In the genomic region with DNA sequence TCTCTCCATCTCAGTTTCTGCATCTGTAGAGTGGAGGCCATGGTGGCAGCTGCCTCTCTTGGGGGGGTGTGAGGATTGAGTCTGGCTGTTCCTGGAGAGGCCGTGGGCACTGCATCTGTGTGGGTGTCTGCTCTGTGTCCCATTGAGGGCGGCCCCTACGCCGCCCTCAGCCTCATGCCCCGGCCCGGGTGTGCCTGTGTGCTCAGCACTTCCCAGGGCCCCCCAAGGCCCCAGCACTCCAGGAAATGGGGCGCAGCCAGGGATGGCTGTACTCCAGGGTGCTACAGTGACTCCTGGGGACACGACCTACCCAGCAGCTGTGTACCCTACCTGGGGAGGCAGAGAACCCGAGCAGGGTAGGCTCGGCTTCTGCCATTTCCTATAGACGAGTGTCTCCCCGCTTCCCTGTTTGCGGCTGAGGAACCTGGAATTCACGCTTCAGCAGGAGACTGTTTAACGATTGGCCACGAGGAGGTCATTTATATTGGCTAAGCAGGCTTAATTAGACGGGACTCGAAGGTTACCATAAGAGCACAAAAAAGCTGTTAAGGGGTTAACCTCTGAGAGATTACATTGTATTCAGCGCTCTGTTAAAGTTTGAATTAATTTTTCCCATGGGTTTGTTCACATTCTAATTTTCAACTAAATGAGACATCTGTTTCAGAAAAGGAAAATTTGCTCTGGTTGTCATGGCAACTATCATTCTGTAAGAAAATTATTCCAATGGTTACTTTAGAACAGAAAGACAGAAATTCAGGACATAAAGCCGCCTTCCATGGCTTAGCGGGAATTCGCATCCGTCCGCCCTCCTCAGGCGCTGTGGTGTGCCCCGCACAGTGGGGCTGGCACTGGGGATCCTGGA, we compare ENCODE assay signal across 19 cellular contexts.
A peak's percentile ranks its signal among the peaks of the same experiment; 100 is the strongest.
DNase-seq lines count a peak whose midpoint lies in the region; ATAC-seq, FAIRE-seq and TF ChIP-seq lines count a peak whose summit lies in the region.
"Had no signal": no experiment of that assay in that cellular context is flagged by ENCODE, and none has a peak within 500 bp of the region (broad histone marks: within the 10 kb centered on the region; RNA-seq: fewer than 3 reads in every experiment).

No MANE protein-coding gene starts in this region.

- no peak for FAIRE-seq in K562 (lab: Jason Lieb, UNC)
- FAIRE-seq: A204.1, GM12891 had no signal

- POLR2A ChIA-PET in K562 (lab: Yijun Ruan, JAX) = interaction anchor here (0.6 kb wide), 1 partner anchor 23 kb away, joined by 4 read pairs; no protein-coding TSS in a partner anchor
- POLR2A ChIA-PET in CD4-positive, alpha-beta T cell (lab: Charles Lee) = no interaction called here

- H3K27me3 ChIP-seq in K562 (ENCODE audit: control insufficient read depth in 2 of 2, insufficient read depth in 2 of 2, low read length in 2 of 2) (peaks cover 0 to 7% of the 10 kb centered on the region in 2 experiments; a peak in 2 of 5 replicates), osteoblast (ENCODE audit: insufficient read depth, low read length) (no peaks in the 10 kb centered on the region)
- no peaks in the 10 kb centered on the region for H3K27me3 ChIP-seq in CD4-positive, alpha-beta T cell (ENCODE audit: control insufficient read depth, insufficient read depth, low read length)

- WGBS in K562 (ENCODE audit: insufficient coverage, low coverage, missing lambda C conversion rate) = under 1% methylated on average over 17 of the region's 26 CpGs

- no peak overlapping the region for H3K4me3 ChIP-seq in K562
- H3K4me3 ChIP-seq in osteoblast (ENCODE audit: insufficient read depth, low read length) = no peak overlapping the region

- H3K9me3 ChIP-seq in K562 (replicated peaks; ENCODE audit: control insufficient read depth, insufficient read depth, low read depth, low read length) (no peaks in the 10 kb centered on the region), osteoblast (ENCODE audit: low read depth, low read length) (no peaks in the 10 kb centered on the region)
- no peaks in the 10 kb centered on the region for H3K9me3 ChIP-seq in CD4-positive, alpha-beta T cell (ENCODE audit: control insufficient read depth, low read length)

- TF ChIP-seq POLR2A in K562 (conservative IDR thresholded peaks at IDR 0.05) = no peak

- H4K20me1 ChIP-seq in K562 (replicated peaks; ENCODE audit: control insufficient read depth, insufficient read depth, low read length) (no peaks in the 10 kb centered on the region; the same call in 1 of the 2 replicates), osteoblast (ENCODE audit: insufficient read depth, low read length) (no peaks in the 10 kb centered on the region)

- TF ChIP-seq CTCF in K562 (IDR thresholded peaks at IDR 0.05 in 2 of 3, conservative IDR thresholded peaks at IDR 0.05 in 1 of 3; ENCODE audit: insufficient read depth in 2 of 3, low read depth in 1 of 3, low read length in 3 of 3) = no peak
- TF ChIP-seq CTCF in osteoblast (IDR thresholded peaks at IDR 0.05; ENCODE audit: extremely low read depth, low read depth, low read length) = no peak
- TF ChIP-seq CTCF in osteocyte (IDR thresholded peaks at IDR 0.05) = no peak
- no peak for TF ChIP-seq CTCF in CD4-positive, alpha-beta T cell (IDR thresholded peaks at IDR 0.05)

- no peak overlapping the region; a peak in 1 of 4 replicates for H3K9ac ChIP-seq in K562 (ENCODE audit: insufficient read depth in 1 of 2, low read depth in 2 of 2, low read length in 2 of 2)

- peak; percentile 29 for DNase-seq in Ammon's horn (ENCODE audit: low spot score)
- DNase-seq in K562 (ENCODE audit: extremely low read depth in 1 of 4, low spot score in 3 of 4) = no peak
- peak; percentile 62 for DNase-seq in inferior parietal cortex (ENCODE audit: extremely low spot score)
- DNase-seq in osteoblast (ENCODE audit: insufficient read length, low spot score, missing footprints) = peak; percentile 49
- DNase-seq in osteocyte (ENCODE audit: extremely low spot score, unreplicated experiment) = no peak
- no peak for DNase-seq in stimulated activated naive CD4-positive, alpha-beta T cell (lab: John Stamatoyannopoulos, UW)
- DNase-seq in cerebellum (ENCODE audit: low spot score) = no peak
- DNase-seq in CD4-positive, alpha-beta T cell = no peak
- DNase-seq: Calu3; CD4-positive, CD25-positive, alpha-beta regulatory T cell; MV-4-11; NCI-H1417 treated with DMSO at 0.1 percent for 48 hours; NCI-H2081; NCI-H2227 treated with DMSO at 0.1 percent for 48 hours; NCI-H524 treated with DMSO at 0.1 percent for 48 hours; OCI-M1; RPMI8226 had no signal

- H3K27ac Mint-ChIP-seq in osteocyte (ENCODE audit: unreplicated experiment) = no peak overlapping the region
- no peak overlapping the region for H3K27ac Mint-ChIP-seq in CD4-positive, alpha-beta T cell
- H3K27ac Mint-ChIP-seq: CD4-positive, CD25-positive, alpha-beta regulatory T cell had no signal

- H3K79me2 ChIP-seq in K562 (ENCODE audit: control insufficient read depth, insufficient read depth, low read length) (no peaks in the 10 kb centered on the region), osteoblast (ENCODE audit: insufficient read depth, low read length) (no peaks in the 10 kb centered on the region)

- H2AFZ ChIP-seq in K562 (ENCODE audit: low read depth, low read length) (no peak overlapping the region), osteoblast (ENCODE audit: low read length) (no peak overlapping the region)

- no peaks in the 10 kb centered on the region for H3K4me1 Mint-ChIP-seq in osteocyte (ENCODE audit: unreplicated experiment)
- H3K4me1 Mint-ChIP-seq in CD4-positive, alpha-beta T cell (ENCODE audit: low read depth) = no peaks in the 10 kb centered on the region
- H3K4me1 Mint-ChIP-seq: CD4-positive, CD25-positive, alpha-beta regulatory T cell had no signal

- no peak for TF ChIP-seq EP300 in K562 (IDR thresholded peaks at IDR 0.05; ENCODE audit: low read length)

- peaks cover 4% of the 10 kb centered on the region for H3K9me3 Mint-ChIP-seq in osteocyte (ENCODE audit: unreplicated experiment)
- peaks cover 3% of the 10 kb centered on the region for H3K9me3 Mint-ChIP-seq in CD4-positive, alpha-beta T cell

- TF ChIP-seq RAD21 in K562 (CRISPR knock-in tag; conservative IDR thresholded peaks at IDR 0.05 in 1 of 2, IDR thresholded peaks at IDR 0.05 in 1 of 2) = no peak

- H3K36me3 ChIP-seq in K562 (ENCODE audit: control insufficient read depth, insufficient read depth, low read length) = no peaks in the 10 kb centered on the region
- H3K36me3 ChIP-seq in osteoblast (ENCODE audit: insufficient read depth, low read length) = no peaks in the 10 kb centered on the region

- no peak overlapping the region for H3K4me2 ChIP-seq in K562 (ENCODE audit: insufficient read depth, low read length)
- no peak overlapping the region for H3K4me2 ChIP-seq in osteoblast (ENCODE audit: insufficient read depth, low read length)

- BruUV-seq in K562 (replicated peaks; lab: Mats Ljungman, UMichigan) = no TSS peak

- no peak overlapping the region for H3K4me3 Mint-ChIP-seq in osteocyte (ENCODE audit: unreplicated experiment)
- no peak overlapping the region for H3K4me3 Mint-ChIP-seq in CD4-positive, alpha-beta T cell
- H3K4me3 Mint-ChIP-seq: CD4-positive, CD25-positive, alpha-beta regulatory T cell had no signal

- CTCF ChIA-PET in K562 (lab: Yijun Ruan, JAX; ENCODE audit: low intra/inter-chr PET ratio) = no interaction called here
- CTCF ChIA-PET in CD4-positive, alpha-beta T cell (lab: Charles Lee) = no interaction called here

- H3K27ac ChIP-seq in K562 (ENCODE audit: extremely low read depth, low read depth, low read length) (no peak overlapping the region), osteoblast (ENCODE audit: low read depth, low read length) (no peak overlapping the region)
- no peak overlapping the region for H3K27ac ChIP-seq in CD4-positive, alpha-beta T cell (ENCODE audit: low read depth, low read length)

- no peak for ATAC-seq in K562
- ATAC-seq in CD4-positive, alpha-beta T cell (ENCODE audit: poor library complexity) = no peak

- no peaks in the 10 kb centered on the region for H3K9me1 ChIP-seq in K562 (ENCODE audit: control insufficient read depth, insufficient read depth, low read length)

- intact Hi-C loops in K562 (cut with micrococcal nuclease) = no loop called here
- intact Hi-C loops in CD4-positive, alpha-beta T cell (cut with DNase I, micrococcal nuclease) = no loop called here

- in situ Hi-C loops in K562 (cut with MboI) = no loop called here

- no peaks in the 10 kb centered on the region for H3K36me3 Mint-ChIP-seq in osteocyte (ENCODE audit: unreplicated experiment)
- H3K36me3 Mint-ChIP-seq in CD4-positive, alpha-beta T cell (ENCODE audit: low read depth) = no peaks in the 10 kb centered on the region
- H3K36me3 Mint-ChIP-seq: CD4-positive, CD25-positive, alpha-beta regulatory T cell had no signal

- H3K4me1 ChIP-seq in K562 (replicated peaks in 1 of 2; ENCODE audit: control insufficient read depth in 2 of 2, insufficient read depth in 2 of 2, low read length in 2 of 2) (no peaks in the 10 kb centered on the region), osteoblast (ENCODE audit: insufficient read depth, low read length) (no peaks in the 10 kb centered on the region)

- no peaks in the 10 kb centered on the region for H3K27me3 Mint-ChIP-seq in osteocyte (ENCODE audit: unreplicated experiment)
- H3K27me3 Mint-ChIP-seq in CD4-positive, alpha-beta T cell = no peaks in the 10 kb centered on the region
- H3K27me3 Mint-ChIP-seq: CD4-positive, CD25-positive, alpha-beta regulatory T cell had no signal

TF ChIP-seq in K562, 482 proteins besides CTCF, POLR2A, EP300 and RAD21 (continues in another document):
- TF ChIP-seq, protein P1, sequence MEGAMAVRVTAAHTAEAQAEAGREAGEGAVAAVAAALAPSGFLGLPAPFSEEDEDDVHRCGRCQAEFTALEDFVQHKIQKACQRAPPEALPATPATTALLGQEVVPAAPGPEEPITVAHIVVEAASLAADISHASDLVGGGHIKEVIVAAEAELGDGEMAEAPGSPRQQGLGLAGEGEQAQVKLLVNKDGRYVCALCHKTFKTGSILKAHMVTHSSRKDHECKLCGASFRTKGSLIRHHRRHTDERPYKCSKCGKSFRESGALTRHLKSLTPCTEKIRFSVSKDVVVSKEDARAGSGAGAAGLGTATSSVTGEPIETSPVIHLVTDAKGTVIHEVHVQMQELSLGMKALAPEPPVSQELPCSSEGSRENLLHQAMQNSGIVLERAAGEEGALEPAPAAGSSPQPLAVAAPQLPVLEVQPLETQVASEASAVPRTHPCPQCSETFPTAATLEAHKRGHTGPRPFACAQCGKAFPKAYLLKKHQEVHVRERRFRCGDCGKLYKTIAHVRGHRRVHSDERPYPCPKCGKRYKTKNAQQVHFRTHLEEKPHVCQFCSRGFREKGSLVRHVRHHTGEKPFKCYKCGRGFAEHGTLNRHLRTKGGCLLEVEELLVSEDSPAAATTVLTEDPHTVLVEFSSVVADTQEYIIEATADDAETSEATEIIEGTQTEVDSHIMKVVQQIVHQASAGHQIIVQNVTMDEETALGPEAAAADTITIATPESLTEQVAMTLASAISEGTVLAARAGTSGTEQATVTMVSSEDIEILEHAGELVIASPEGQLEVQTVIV (CRISPR knock-in tag; IDR thresholded peaks at IDR 0.05; ENCODE audit: borderline replicate concordance) = no peak
- TF ChIP-seq ATF1 (CRISPR knock-in tag; IDR thresholded peaks at IDR 0.05) = no peak
- TF ChIP-seq ATF1 (tag; IDR thresholded peaks at IDR 0.05) = no peak

Comparison
In these comparisons a context has a peak if more than half of its experiments do, and no peak if none do; other contexts are left out.
1. DNase-seq: peak in Ammon's horn (single experiment), inferior parietal cortex (single experiment) and osteoblast (single experiment); none in K562 (0 of 4), osteocyte (single experiment), stimulated activated naive CD4-positive, alpha-beta T cell (0 of 6), cerebellum (single experiment) and CD4-positive, alpha-beta T cell (0 of 10).